In the genomic region with DNA sequence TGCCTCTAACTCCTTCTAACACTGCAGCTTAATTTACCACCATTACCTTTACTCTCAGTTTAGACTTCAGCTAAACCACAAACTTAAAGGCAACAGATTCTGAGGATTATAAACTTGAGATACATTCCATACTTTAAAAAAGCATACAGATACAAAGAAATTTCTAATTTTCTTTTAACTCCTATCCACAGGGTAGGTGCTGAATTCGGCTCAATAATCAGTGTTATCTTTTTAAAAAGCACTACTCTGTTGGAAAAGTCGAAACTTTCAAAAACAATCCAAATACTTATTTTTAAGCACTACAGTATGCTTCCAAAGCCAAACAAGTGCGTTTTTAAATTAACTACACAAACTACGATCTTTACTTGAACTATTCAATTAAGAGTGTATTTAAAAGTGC, we compare ENCODE assay signal across 1 cellular context.
TF ChIP-seq lines count a peak whose summit lies in the region.

No MANE protein-coding gene starts in this region.

TF ChIP-seq in HepG2, 621 proteins besides CTCF, POLR2A, EP300 and RAD21 (continued from another document):
- TF ChIP-seq ELK4 (CRISPR knock-in tag; IDR thresholded peaks at IDR 0.05; ENCODE audit: borderline replicate concordance) (no peak), THYN1 (CRISPR knock-in tag; IDR thresholded peaks at IDR 0.05; ENCODE audit: borderline replicate concordance, low read depth) (no peak), RORA (CRISPR knock-in tag; IDR thresholded peaks at IDR 0.05) (no peak), ELF4 (CRISPR knock-in tag; IDR thresholded peaks at IDR 0.05; ENCODE audit: borderline replicate concordance) (no peak), ZFP1 (CRISPR knock-in tag; IDR thresholded peaks at IDR 0.05) (no peak), RERE (CRISPR knock-in tag; IDR thresholded peaks at IDR 0.05; ENCODE audit: low read depth) (no peak), REST (IDR thresholded peaks at IDR 0.05; ENCODE audit: borderline replicate concordance in 1 of 2, low read depth in 1 of 2, low read length in 2 of 2) (no peak), MAZ (IDR thresholded peaks at IDR 0.05; ENCODE audit: borderline replicate concordance, low read depth, low read length) (no peak), MAZ (CRISPR knock-in tag; IDR thresholded peaks at IDR 0.05; ENCODE audit: low read depth) (no peak), JUN (CRISPR knock-in tag; IDR thresholded peaks at IDR 0.05) (no peak), ZNF546 (CRISPR knock-in tag; conservative IDR thresholded peaks at IDR 0.05) (no peak), ARNT2 (CRISPR knock-in tag; IDR thresholded peaks at IDR 0.05; ENCODE audit: low read depth) (no peak), ARID3A (IDR thresholded peaks at IDR 0.05; ENCODE audit: low read depth, low read length) (no peak)
TF ChIP-seq in HepG2: peak in this region for 0.
